ENCODE assay signal across 1 cellular context in genomic region chr17:81453049-81453448, GRCh38.
A peak's percentile ranks its signal among the peaks of the same experiment; 100 is the strongest.
TF ChIP-seq lines count a peak whose summit lies in the region.

No MANE protein-coding gene starts in this region.

TF ChIP-seq in K562, 482 proteins besides CTCF, POLR2A, EP300 and RAD21:
- TF ChIP-seq POLR2B (IDR thresholded peaks at IDR 0.05; ENCODE audit: low read depth, partially characterized antibody), result no peak
- no peak for TF ChIP-seq ZNF316 (IDR thresholded peaks at IDR 0.05)
- TF ChIP-seq ZBTB33 (CRISPR knock-in tag; IDR thresholded peaks at IDR 0.05), result peak; percentile 54; the same call in 1 of the 2 replicates
